In genomic region chr2:43220982-43221659, GRCh38 we compare ENCODE assay signal across 1 cellular context.
A peak's percentile ranks its signal among the peaks of the same experiment; 100 is the strongest.
TF ChIP-seq lines count a peak whose summit lies in the region.

No MANE protein-coding gene starts in this region.

TF ChIP-seq in K562, 482 proteins besides CTCF, POLR2A, EP300 and RAD21 (continued from another document):
- TF ChIP-seq CXXC5 (CRISPR knock-in tag; IDR thresholded peaks at IDR 0.05) (0 out of 2 replicates have a peak, but pooled peaks have one; percentile 22), SAP30 (IDR thresholded peaks at IDR 0.05; ENCODE audit: borderline replicate concordance, insufficient read depth, low read depth, low read length, poor library complexity, severe bottlenecking) (no peak), GABPA (tag; conservative IDR thresholded peaks at IDR 0.05; ENCODE audit: low read depth) (0 out of 2 replicates have a peak, but pooled peaks have one; percentile 5), CREM (IDR thresholded peaks at IDR 0.05; ENCODE audit: low read depth) (0 out of 2 replicates have a peak, but pooled peaks have one; percentile 32), MTA2 (IDR thresholded peaks at IDR 0.05; ENCODE audit: low read depth) (no peak), CBX1 (IDR thresholded peaks at IDR 0.05; ENCODE audit: low read depth) (no peak), ZNF79 (CRISPR knock-in tag; IDR thresholded peaks at IDR 0.05; ENCODE audit: low read depth) (no peak), MIER1 (IDR thresholded peaks at IDR 0.05; ENCODE audit: low read depth) (peak; percentile 87), GATA2 (CRISPR knock-in tag; IDR thresholded peaks at IDR 0.05) (no peak), ZBTB17 (CRISPR knock-in tag; IDR thresholded peaks at IDR 0.05) (no peak), EZH2 (IDR thresholded peaks at IDR 0.05; ENCODE audit: borderline replicate concordance, low read depth, low read length) (no peak), GTF2E2 (tag; IDR thresholded peaks at IDR 0.05) (0 out of 2 replicates have a peak, but pooled peaks have one; percentile 17), ZNF639 (CRISPR knock-in tag; conservative IDR thresholded peaks at IDR 0.05 in 1 of 2, IDR thresholded peaks at IDR 0.05 in 1 of 2) (0 out of 4 replicates have a peak, but pooled peaks of 1 of the 2 experiments have one; percentile 9), ETV5 (CRISPR knock-in tag; IDR thresholded peaks at IDR 0.05; ENCODE audit: low read depth) (0 out of 2 replicates have a peak, but pooled peaks have one; percentile 34), HNRNPH1 (optimal IDR thresholded peaks at IDR 0.05; ENCODE audit: low read depth, low read length) (no peak), YY1 (IDR thresholded peaks at IDR 0.05; ENCODE audit: borderline replicate concordance in 1 of 3, control insufficient read depth in 1 of 3, extremely low read depth in 1 of 3, insufficient read depth in 3 of 3, insufficient read length in 1 of 3, insufficient replicate concordance in 2 of 3, low read depth in 1 of 3, low read length in 2 of 3) (peak in 1 of 3 experiments; percentile 11), LARP7 (IDR thresholded peaks at IDR 0.05) (no peak), DNMT1 (IDR thresholded peaks at IDR 0.05) (no peak), HDGF (IDR thresholded peaks at IDR 0.05) (peak; percentile 24; the same call in 1 of the 2 replicates), RBM22 (IDR thresholded peaks at IDR 0.05; ENCODE audit: low read depth, low read length, poor library complexity, severe bottlenecking) (peak; percentile 25), TFAP4 (CRISPR knock-in tag; IDR thresholded peaks at IDR 0.05; ENCODE audit: borderline replicate concordance) (0 out of 2 replicates have a peak, but pooled peaks have one; percentile 23), MTA3 (IDR thresholded peaks at IDR 0.05; ENCODE audit: borderline replicate concordance) (0 out of 2 replicates have a peak, but pooled peaks have one; percentile 22), ZBTB7A (IDR thresholded peaks at IDR 0.05; ENCODE audit: borderline replicate concordance, control insufficient read depth, low read depth, low read length) (peak; percentile 89), DLX4 (CRISPR knock-in tag; IDR thresholded peaks at IDR 0.05) (no peak), ZC3H11A (IDR thresholded peaks at IDR 0.05; ENCODE audit: low read depth, low read length) (no peak), HMBOX1 (IDR thresholded peaks at IDR 0.05) (no peak), SMAD1 (IDR thresholded peaks at IDR 0.05; ENCODE audit: low read depth, low read length, partially characterized antibody) (no peak), THRAP3 (IDR thresholded peaks at IDR 0.05; ENCODE audit: borderline replicate concordance) (no peak), SIX5 (IDR thresholded peaks at IDR 0.05; ENCODE audit: borderline replicate concordance in 1 of 2, insufficient read depth in 1 of 2, low read depth in 1 of 2, low read length in 2 of 2) (no peak), MED1 (CRISPR knock-in tag; IDR thresholded peaks at IDR 0.05; ENCODE audit: borderline replicate concordance) (0 out of 2 replicates have a peak, but pooled peaks have one; percentile 47), RB1 (IDR thresholded peaks at IDR 0.05; ENCODE audit: low read depth) (0 out of 2 replicates have a peak, but pooled peaks have one; percentile 26), CEBPG (CRISPR knock-in tag; IDR thresholded peaks at IDR 0.05) (no peak), CEBPG (tag; conservative IDR thresholded peaks at IDR 0.05 in 1 of 2, IDR thresholded peaks at IDR 0.05 in 1 of 2) (peak in 1 of 2 experiments; percentile 51; a peak in 2 of 4 replicates), CEBPB (tag; IDR thresholded peaks at IDR 0.05) (peak; percentile 74), HCFC1 (IDR thresholded peaks at IDR 0.05; ENCODE audit: low read depth, low read length) (no peak), HNRNPLL (IDR thresholded peaks at IDR 0.05; ENCODE audit: low read depth, low read length, poor library complexity, severe bottlenecking) (no peak), IRF2 (CRISPR knock-in tag; IDR thresholded peaks at IDR 0.05) (no peak), POLR2H (tag; IDR thresholded peaks at IDR 0.05; ENCODE audit: low read depth) (no peak), ZNF583 (CRISPR knock-in tag; IDR thresholded peaks at IDR 0.05) (no peak), AFF4 (CRISPR knock-in tag; IDR thresholded peaks at IDR 0.05) (0 out of 2 replicates have a peak, but pooled peaks have one; percentile 18), TOE1 (IDR thresholded peaks at IDR 0.05; ENCODE audit: borderline replicate concordance) (no peak), TOE1 (CRISPR knock-in tag; IDR thresholded peaks at IDR 0.05; ENCODE audit: borderline replicate concordance, low read depth) (no peak), ZNF398 (CRISPR knock-in tag; IDR thresholded peaks at IDR 0.05) (no peak), DACH1 (IDR thresholded peaks at IDR 0.05; ENCODE audit: partially characterized antibody) (peak; percentile 71), ELF4 (CRISPR knock-in tag; IDR thresholded peaks at IDR 0.05) (peak; percentile 8; the same call in 1 of the 2 replicates)
- TF ChIP-seq, protein P1, sequence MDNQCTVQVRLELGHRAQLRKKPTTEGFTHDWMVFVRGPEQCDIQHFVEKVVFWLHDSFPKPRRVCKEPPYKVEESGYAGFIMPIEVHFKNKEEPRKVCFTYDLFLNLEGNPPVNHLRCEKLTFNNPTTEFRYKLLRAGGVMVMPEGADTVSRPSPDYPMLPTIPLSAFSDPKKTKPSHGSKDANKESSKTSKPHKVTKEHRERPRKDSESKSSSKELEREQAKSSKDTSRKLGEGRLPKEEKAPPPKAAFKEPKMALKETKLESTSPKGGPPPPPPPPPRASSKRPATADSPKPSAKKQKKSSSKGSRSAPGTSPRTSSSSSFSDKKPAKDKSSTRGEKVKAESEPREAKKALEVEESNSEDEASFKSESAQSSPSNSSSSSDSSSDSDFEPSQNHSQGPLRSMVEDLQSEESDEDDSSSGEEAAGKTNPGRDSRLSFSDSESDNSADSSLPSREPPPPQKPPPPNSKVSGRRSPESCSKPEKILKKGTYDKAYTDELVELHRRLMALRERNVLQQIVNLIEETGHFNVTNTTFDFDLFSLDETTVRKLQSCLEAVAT (IDR thresholded peaks at IDR 0.05) = peak in 1 of 2 experiments; percentile 65; a peak in 2 of 4 replicates
- TF ChIP-seq, protein P2, sequence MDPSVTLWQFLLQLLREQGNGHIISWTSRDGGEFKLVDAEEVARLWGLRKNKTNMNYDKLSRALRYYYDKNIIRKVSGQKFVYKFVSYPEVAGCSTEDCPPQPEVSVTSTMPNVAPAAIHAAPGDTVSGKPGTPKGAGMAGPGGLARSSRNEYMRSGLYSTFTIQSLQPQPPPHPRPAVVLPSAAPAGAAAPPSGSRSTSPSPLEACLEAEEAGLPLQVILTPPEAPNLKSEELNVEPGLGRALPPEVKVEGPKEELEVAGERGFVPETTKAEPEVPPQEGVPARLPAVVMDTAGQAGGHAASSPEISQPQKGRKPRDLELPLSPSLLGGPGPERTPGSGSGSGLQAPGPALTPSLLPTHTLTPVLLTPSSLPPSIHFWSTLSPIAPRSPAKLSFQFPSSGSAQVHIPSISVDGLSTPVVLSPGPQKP (CRISPR knock-in tag; IDR thresholded peaks at IDR 0.05) = no peak
- TF ChIP-seq, protein P3, sequence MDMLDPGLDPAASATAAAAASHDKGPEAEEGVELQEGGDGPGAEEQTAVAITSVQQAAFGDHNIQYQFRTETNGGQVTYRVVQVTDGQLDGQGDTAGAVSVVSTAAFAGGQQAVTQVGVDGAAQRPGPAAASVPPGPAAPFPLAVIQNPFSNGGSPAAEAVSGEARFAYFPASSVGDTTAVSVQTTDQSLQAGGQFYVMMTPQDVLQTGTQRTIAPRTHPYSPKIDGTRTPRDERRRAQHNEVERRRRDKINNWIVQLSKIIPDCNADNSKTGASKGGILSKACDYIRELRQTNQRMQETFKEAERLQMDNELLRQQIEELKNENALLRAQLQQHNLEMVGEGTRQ (CRISPR knock-in tag; IDR thresholded peaks at IDR 0.05) = no peak
